Comparison of ENCODE assay signal across 21 cellular contexts in the genomic region with DNA sequence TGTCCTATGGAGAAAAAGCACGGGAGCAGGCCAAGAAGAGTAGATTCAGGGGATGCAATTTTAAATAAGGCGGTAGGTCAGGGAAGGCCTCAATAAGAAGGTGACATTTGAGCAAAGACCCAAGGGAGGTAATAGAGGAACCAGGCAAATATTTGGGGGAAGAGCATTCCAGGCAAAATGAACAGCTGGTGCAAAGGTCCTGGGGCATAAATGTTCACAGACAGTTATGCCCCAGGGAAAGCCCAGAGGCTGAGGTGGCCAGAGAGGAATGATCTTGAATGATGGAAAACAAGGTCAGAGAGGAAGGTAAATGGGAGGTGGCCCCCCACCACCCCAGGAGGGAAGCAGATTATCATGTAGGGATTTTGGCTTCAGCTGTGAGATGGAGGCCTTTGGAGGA. TPM values are rescaled to one million over a fixed set of nuclear protein-coding genes. Genes with fewer than 3 reads are reported as not detected.
DNase-seq lines count a peak whose midpoint lies in the region; ATAC-seq, FAIRE-seq and TF ChIP-seq lines count a peak whose summit lies in the region.
"Had no signal": no experiment of that assay in that cellular context is flagged by ENCODE, and none has a peak within 500 bp of the region (broad histone marks: within the 10 kb centered on the region; RNA-seq: fewer than 3 reads in every experiment).

No MANE protein-coding gene starts in this region.

- H3K4me3 Mint-ChIP-seq in naive B cell = peak overlapping the region in 2 of 8 donors; percentile 5 to 64
- H3K4me3 Mint-ChIP-seq in type B pancreatic cell = no peak overlapping the region

- H3K27ac Mint-ChIP-seq in naive B cell = peak overlapping the region in 4 of 6 donors; percentile 37 to 93 (median 60)
- peak overlapping the region; percentile 56 for H3K27ac Mint-ChIP-seq in type B pancreatic cell

- FAIRE-seq in bronchial epithelial cell (lab: Jason Lieb, UNC) (peak; percentile 43), GM12891 (lab: Jason Lieb, UNC) (no peak)
- FAIRE-seq: D721Med, HTR-8/SVneo had no signal

- H3K36me3 ChIP-seq in HEK293 (ENCODE audit: control insufficient read depth in 2 of 2, insufficient read depth in 1 of 2, low read length in 2 of 2) (no peaks in the 10 kb centered on the region), bronchial epithelial cell (ENCODE audit: control insufficient read depth, insufficient read depth, low read length) (no peaks in the 10 kb centered on the region)
- H3K36me3 ChIP-seq: MG63 had no signal

- H3K9me3 ChIP-seq in HEK293 (ENCODE audit: control insufficient read depth, insufficient read depth, low read depth, low read length) = no peaks in the 10 kb centered on the region
- H3K9me3 ChIP-seq: MG63 had no signal

- H3K27me3 Mint-ChIP-seq in naive B cell = no peaks in the 10 kb centered on the region
- H3K27me3 Mint-ChIP-seq in type B pancreatic cell = no peaks in the 10 kb centered on the region

- POLR2A ChIA-PET in HEK293 (lab: Yijun Ruan, JAX) = no interaction called here

- H3K9me3 Mint-ChIP-seq in naive B cell (peaks cover 0 to 12% (median 8%) of the 10 kb centered on the region in 7 donors), type B pancreatic cell (peaks cover 5% of the 10 kb centered on the region)

- TF ChIP-seq POLR2A in GM12891 (IDR thresholded peaks at IDR 0.05; ENCODE audit: low read depth, low read length) = no peak

- TF ChIP-seq CTCF in HEK293 (tag by site-specific recombination; IDR thresholded peaks at IDR 0.05) = no peak
- TF ChIP-seq CTCF in bronchial epithelial cell (IDR thresholded peaks at IDR 0.05; ENCODE audit: insufficient read depth, low read length, severe bottlenecking) = no peak
- no peak for TF ChIP-seq CTCF in type B pancreatic cell (conservative IDR thresholded peaks at IDR 0.05)

- no peak for DNase-seq in bronchial epithelial cell (ENCODE audit: low read depth)
- no peak for DNase-seq in naive B cell
- DNase-seq in type B pancreatic cell (ENCODE audit: extremely low spot score, unreplicated experiment) = no peak
- no peak for DNase-seq in GM12891 (ENCODE audit: insufficient read length, low spot score)
- no peak for DNase-seq in activated CD4-positive, alpha-beta T cell treated with anti-CD3 and anti-CD28 coated beads, Interleukin-2, amount 50 U/mL, for 1 hour
- DNase-seq: GM23248, H7, KG1, MG63, NCI-H1105 treated with DMSO at 0.1 percent for 48 hours, NCI-H2029, NCI-H2227 treated with DMSO at 0.1 percent for 48 hours, NCI-H526 treated with DMSO at 0.1 percent for 48 hours, SIG-M5, SW 1271 had no signal

- peaks cover 4 to 22% of the 10 kb centered on the region in 2 donors for H3K36me3 Mint-ChIP-seq in naive B cell
- H3K36me3 Mint-ChIP-seq in type B pancreatic cell = no peaks in the 10 kb centered on the region

- no peak for ATAC-seq in naive B cell (ENCODE audit: low read depth in 2 of 2)
- ATAC-seq in HG02852 (IDR thresholded peaks at IDR 0.05; ENCODE audit: unreplicated experiment) = no peak
- ATAC-seq: Panc1 had no signal

- H3K4me3 ChIP-seq in HEK293 (ENCODE audit: low read depth, low read length) (no peak overlapping the region), bronchial epithelial cell (ENCODE audit: low read depth, low read length) (no peak overlapping the region)
- H3K4me3 ChIP-seq: GM23248, MG63, SK-N-MC had no signal

- H3K4me1 ChIP-seq in HEK293 (ENCODE audit: control insufficient read depth, insufficient read depth, low read length) = no peaks in the 10 kb centered on the region

- H3K27me3 ChIP-seq in bronchial epithelial cell (ENCODE audit: control insufficient read depth, insufficient read depth, low read length) = no peaks in the 10 kb centered on the region
- H3K27me3 ChIP-seq: MG63 had no signal

- H3K27ac ChIP-seq in HEK293 (ENCODE audit: extremely low read depth, low read depth, low read length) = no peak overlapping the region
- H3K27ac ChIP-seq: GM23248, SK-N-MC had no signal

- CTCF ChIA-PET in HEK293 (lab: Yijun Ruan, JAX) = interaction anchor here (0.6 kb wide), 2 partner anchors 89 to 310 kb away, joined by 3 read pairs; no protein-coding TSS in a partner anchor

- H3K4me1 Mint-ChIP-seq in naive B cell (peaks cover 71 to 90% (median 77%) of the 10 kb centered on the region in 3 donors), type B pancreatic cell (ENCODE audit: unreplicated experiment) (no peaks in the 10 kb centered on the region)

TF ChIP-seq in HEK293, 187 proteins besides CTCF, POLR2A, EP300 and RAD21:
- TF ChIP-seq ZNF266 (tag by site-specific recombination; IDR thresholded peaks at IDR 0.05; ENCODE audit: low read depth) (no peak), ATF2 (tag by site-specific recombination; IDR thresholded peaks at IDR 0.05; ENCODE audit: low read depth) (no peak), ZNF623 (tag by site-specific recombination; IDR thresholded peaks at IDR 0.05) (peak; percentile 89)

TF ChIP-seq in GM12891, 5 proteins besides CTCF, POLR2A, EP300 and RAD21:
- TF ChIP-seq TAF1 (IDR thresholded peaks at IDR 0.05; ENCODE audit: low read depth, low read length) (no peak), POLR2AphosphoS5 (IDR thresholded peaks at IDR 0.05; ENCODE audit: low read depth, low read length) (no peak), PAX5 (IDR thresholded peaks at IDR 0.05; ENCODE audit: insufficient read depth, low read length, severe bottlenecking) (no peak), POU2F2 (IDR thresholded peaks at IDR 0.05; ENCODE audit: low read depth, low read length) (no peak), SPI1 (IDR thresholded peaks at IDR 0.05; ENCODE audit: low read depth, low read length) (no peak)

RNA-seq across cellular contexts. Expression of gene SIRPA, which starts 47.4 kb away (rescaled TPM):
- 5.0 and 6.8 TPM in 2 replicates for total RNA-seq in bronchial epithelial cell
- polyA plus RNA-seq in naive B cell (ENCODE audit: low read depth in 6 of 6) = under 1 TPM in 4 of 6 donors, not detected in 2; 0.24 to 0.44 (median 0.26) TPM
- total RNA-seq in type B pancreatic cell (ENCODE audit: low replicate concordance) = 11.4 and 12.3 TPM in 2 replicates
- 3.3 TPM for polyA plus RNA-seq in GM12891 (2012; ENCODE audit: low read depth, missing spikeins)
